In genomic region chrX:12910424-12910823, GRCh38 we compare ENCODE assay signal across 1 cellular context.
TF ChIP-seq lines count a peak whose summit lies in the region.

No MANE protein-coding gene starts in this region.

TF ChIP-seq in WTC11, 78 proteins besides CTCF, POLR2A, EP300 and RAD21 (continued from another document):
- TF ChIP-seq FOXK1 (CRISPR knock-in tag; IDR thresholded peaks at IDR 0.05) = no peak
